ENCODE assay signal across 22 cellular contexts in the genomic region with DNA sequence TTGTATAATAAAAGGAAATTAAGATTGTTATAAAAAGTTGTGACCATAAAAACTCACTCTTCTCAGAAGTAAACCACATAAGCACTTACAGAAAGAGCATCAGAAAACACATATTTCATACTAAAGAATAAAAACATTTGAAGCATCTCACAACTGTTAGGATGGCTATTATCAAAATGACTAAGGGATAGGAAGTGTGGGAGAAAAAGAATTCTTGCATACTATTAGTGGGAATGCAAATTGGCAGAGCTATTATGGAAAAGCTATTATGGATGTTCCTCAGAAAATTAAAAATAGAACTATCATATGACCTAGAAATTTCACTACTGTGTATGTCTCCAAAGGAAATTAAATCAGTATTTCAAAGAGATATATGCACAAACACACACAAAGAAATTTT.
"Had no signal": no experiment of that assay in that cellular context is flagged by ENCODE, and none has a peak within 500 bp of the region (broad histone marks: within the 10 kb centered on the region; RNA-seq: fewer than 3 reads in every experiment).

No MANE protein-coding gene starts in this region.

- DNase-seq: islet precursor cell; left ventricle myocardium inferior; mesendoderm; naive B cell; natural killer cell; nephron progenitor cell; occipital lobe; ovary; retina; right cardiac atrium; small intestine; spleen; stimulated activated CD4-positive, alpha-beta T cell treated with anti-CD3 and anti-CD28 coated beads, Interleukin-4, amount 100 ng/mL, for 24 hours; stimulated activated naive CD4-positive, alpha-beta T cell; tibial artery; trophoblast cell; upper lobe of right lung had no signal

- H3K4me1 ChIP-seq: left ventricle myocardium inferior, neural progenitor cell, spleen, suprapubic skin, tibial artery, upper lobe of right lung had no signal

- H3K9me3 ChIP-seq: neutrophil, ovary, suprapubic skin, thoracic aorta, upper lobe of right lung had no signal

- H3K4me3 ChIP-seq: left ventricle myocardium inferior, lung, neural progenitor cell, ovary, spleen, suprapubic skin, thoracic aorta, tibial artery, upper lobe of right lung had no signal

- H3K27ac ChIP-seq: left ventricle myocardium inferior, neural progenitor cell, neutrophil, ovary, suprapubic skin, thoracic aorta, tibial artery, upper lobe of right lung had no signal

- H3K27me3 ChIP-seq: neural progenitor cell, neutrophil, ovary, spleen, suprapubic skin, tibial artery, upper lobe of right lung had no signal

- H3K36me3 ChIP-seq: left ventricle myocardium inferior, neural progenitor cell, neutrophil, ovary, spleen, suprapubic skin, thoracic aorta, tibial artery, upper lobe of right lung had no signal

- H3K9ac ChIP-seq: neural progenitor cell had no signal
